Comparison of ENCODE assay signal across 20 cellular contexts in genomic region chr2:35168351-35168750, GRCh38.
DNase-seq lines count a peak whose midpoint lies in the region; ATAC-seq and TF ChIP-seq lines count a peak whose summit lies in the region.
"Had no signal": no experiment of that assay in that cellular context is flagged by ENCODE, and none has a peak within 500 bp of the region (broad histone marks: within the 10 kb centered on the region; RNA-seq: fewer than 3 reads in every experiment).

No MANE protein-coding gene starts in this region.

- TF ChIP-seq CTCF in OCI-LY3 (IDR thresholded peaks at IDR 0.05; ENCODE audit: low read depth, low read length), result peak; percentile 39
- TF ChIP-seq CTCF in smooth muscle cell (IDR thresholded peaks at IDR 0.05; ENCODE audit: borderline replicate concordance, insufficient read depth, poor library complexity, severe bottlenecking), result peak; percentile 26
- TF ChIP-seq CTCF in heart right ventricle (IDR thresholded peaks at IDR 0.05), result no peak

- H2AFZ ChIP-seq in OCI-LY3 (ENCODE audit: low read depth, low read length) (no peak overlapping the region), smooth muscle cell (ENCODE audit: low read depth) (no peak overlapping the region)

- H4K20me1 ChIP-seq in OCI-LY3 (ENCODE audit: insufficient read depth, low read length), result no peaks in the 10 kb centered on the region
- no peaks in the 10 kb centered on the region for H4K20me1 ChIP-seq in smooth muscle cell (ENCODE audit: low read depth)

- H3K27ac ChIP-seq in OCI-LY3 (ENCODE audit: low read length) (no peak overlapping the region), smooth muscle cell (ENCODE audit: low read depth) (no peak overlapping the region), heart right ventricle (no peak overlapping the region), substantia nigra (ENCODE audit: low read depth, low read length, poor library complexity, severe bottlenecking) (no peak overlapping the region)
- H3K27ac ChIP-seq: thoracic aorta had no signal

- H3K79me2 ChIP-seq in OCI-LY3 (ENCODE audit: low read length) (no peaks in the 10 kb centered on the region), smooth muscle cell (ENCODE audit: low read depth) (no peaks in the 10 kb centered on the region)

- H3K4me1 ChIP-seq in OCI-LY3 (ENCODE audit: low read length), result peaks cover 2% of the 10 kb centered on the region; the same call in 1 of the 2 replicates
- H3K4me1 ChIP-seq in smooth muscle cell (ENCODE audit: low read depth), result no peaks in the 10 kb centered on the region
- no peaks in the 10 kb centered on the region for H3K4me1 ChIP-seq in heart right ventricle

- no peak overlapping the region for H3K4me2 ChIP-seq in OCI-LY3 (ENCODE audit: low read length)
- no peak overlapping the region for H3K4me2 ChIP-seq in smooth muscle cell

- intact Hi-C loops in heart right ventricle (cut with DNase I), result no loop called here

- H3K4me3 ChIP-seq in OCI-LY3 (ENCODE audit: low read length) (no peak overlapping the region), smooth muscle cell (no peak overlapping the region), heart right ventricle (no peak overlapping the region)
- H3K4me3 ChIP-seq: thoracic aorta had no signal

- H3K9ac ChIP-seq in OCI-LY3 (ENCODE audit: low read length) (no peak overlapping the region), smooth muscle cell (ENCODE audit: low read depth) (no peak overlapping the region)

- H3K36me3 ChIP-seq in OCI-LY3 (replicated peaks; ENCODE audit: low read depth, low read length) (no peaks in the 10 kb centered on the region), smooth muscle cell (ENCODE audit: low read depth) (no peaks in the 10 kb centered on the region), heart right ventricle (no peaks in the 10 kb centered on the region)
- H3K36me3 ChIP-seq: thoracic aorta had no signal

- no peaks in the 10 kb centered on the region for H3K27me3 ChIP-seq in OCI-LY3 (ENCODE audit: low read depth, low read length)
- no peaks in the 10 kb centered on the region for H3K27me3 ChIP-seq in smooth muscle cell (ENCODE audit: low read depth)
- no peaks in the 10 kb centered on the region for H3K27me3 ChIP-seq in heart right ventricle

- DNase-seq in DMS53 (lab: John Stamatoyannopoulos, UW), result peak; percentile 38
- no peak for DNase-seq in DMS53 treated with DMSO at 0.1 percent for 48 hours (lab: John Stamatoyannopoulos, UW; ENCODE audit: unreplicated experiment)
- peak; percentile 0 for DNase-seq in dermis blood vessel endothelial cell
- DNase-seq in smooth muscle cell (lab: John Stamatoyannopoulos, UW; ENCODE audit: unreplicated experiment), result no peak
- no peak for DNase-seq in heart right ventricle
- no peak for DNase-seq in substantia nigra (lab: John Stamatoyannopoulos, UW)
- DNase-seq: activated B cell treated with CpG ODN at 0.5 μM for 24 hours; activated CD8-positive, alpha-beta T cell treated with anti-CD3 and anti-CD28 coated beads for 36 hours; activated T-cell treated with anti-CD3 and anti-CD28 coated beads, Interleukin-2, amount 50 U/mL, for 24 hours; C1 segment of cervical spinal cord; DMS79; midbrain; NCI-H1105; NCI-H2107; T-helper 2 cell had no signal

- no peaks in the 10 kb centered on the region for H3F3A ChIP-seq in smooth muscle cell (ENCODE audit: low read depth)

- ATAC-seq in heart right ventricle (no peak), HG02763 (IDR thresholded peaks at IDR 0.05; ENCODE audit: unreplicated experiment) (no peak)
- ATAC-seq: activated CD8-positive, alpha-beta T cell treated with anti-CD3 and anti-CD28 coated beads for 36 hours; activated naive CD4-positive, alpha-beta T cell treated with anti-CD3 and anti-CD28 coated beads, Interleukin-2, amount 50 U/mL, for 72 hours; stimulated activated effector memory CD8-positive, alpha-beta T cell treated with anti-CD3 and anti-CD28 coated beads, Interleukin-12 subunit alpha, Interleukin-12 subunit beta, amount 100 ng/mL, for 72 hours had no signal

- H3K9me3 ChIP-seq in OCI-LY3 (ENCODE audit: insufficient read depth, low read length) (no peaks in the 10 kb centered on the region), smooth muscle cell (replicated peaks; ENCODE audit: low read depth) (no peaks in the 10 kb centered on the region), heart right ventricle (no peaks in the 10 kb centered on the region)
- H3K9me3 ChIP-seq: thoracic aorta had no signal

Comparison
In these comparisons a context has a peak if more than half of its experiments do, and no peak if none do; other contexts are left out.
1. DNase-seq: peak in DMS53 (single experiment) and dermis blood vessel endothelial cell (single experiment); none in DMS53 treated with DMSO at 0.1 percent for 48 hours (single experiment), smooth muscle cell (single experiment), heart right ventricle (0 of 2) and substantia nigra (0 of 49).
2. CTCF ChIP-seq: peak in OCI-LY3 (single experiment) and smooth muscle cell (single experiment); none in heart right ventricle (0 of 9).